ENCODE assay signal across 8 cellular contexts in the genomic region with DNA sequence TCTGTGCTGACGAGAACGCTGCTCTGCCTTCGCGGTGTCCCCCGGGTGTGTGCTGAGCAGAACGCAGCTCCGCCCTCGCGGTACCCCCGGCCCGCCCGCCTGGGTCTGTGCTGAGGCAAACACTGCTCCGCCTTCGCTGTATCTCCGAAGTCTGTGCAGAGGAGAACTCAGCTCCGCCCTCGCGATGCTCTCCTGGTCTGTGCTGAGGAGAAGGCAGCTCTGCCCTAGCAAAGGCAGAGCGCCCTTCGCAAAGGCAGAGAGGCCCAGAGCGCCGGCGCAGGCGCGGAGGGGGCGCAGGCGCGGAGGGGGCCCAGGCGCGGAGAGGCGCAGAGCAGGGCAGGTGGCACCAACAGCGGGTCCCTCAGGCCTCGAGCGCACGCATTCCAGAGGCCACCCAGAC.
DNase-seq lines count a peak whose midpoint lies in the region; ATAC-seq and TF ChIP-seq lines count a peak whose summit lies in the region.
"Not testable (repeated sequence)": the region's sequence is repeated elsewhere in the genome, so short reads cannot be mapped to it uniquely, and the experiment has no call there.

No MANE protein-coding gene starts in this region.

- H3K9me3 Mint-ChIP-seq in CD8-positive, alpha-beta T cell; activated naive CD4-positive, alpha-beta T cell treated with anti-CD3 and anti-CD28 coated beads, Interleukin-2, amount 50 U/mL, for 72 hours: not testable (repeated sequence)

- intact Hi-C loops in CD8-positive, alpha-beta T cell (cut with DNase I, micrococcal nuclease); left ventricle myocardium inferior (cut with micrococcal nuclease); spleen (cut with DNase I; ENCODE audit: low total_unique reads): not testable (repeated sequence)

- not testable (repeated sequence) for TF ChIP-seq CTCF in CD8-positive, alpha-beta T cell (IDR thresholded peaks at IDR 0.05); left ventricle myocardium inferior (IDR thresholded peaks at IDR 0.05; ENCODE audit: borderline replicate concordance); spleen (IDR thresholded peaks at IDR 0.05 in 8 of 11, conservative IDR thresholded peaks at IDR 0.05 in 3 of 11)

- H3K36me3 Mint-ChIP-seq in CD8-positive, alpha-beta T cell; activated naive CD4-positive, alpha-beta T cell treated with anti-CD3 and anti-CD28 coated beads, Interleukin-2, amount 50 U/mL, for 72 hours: not testable (repeated sequence)

- not testable (repeated sequence) for H3K27ac Mint-ChIP-seq in CD8-positive, alpha-beta T cell; activated naive CD4-positive, alpha-beta T cell treated with anti-CD3 and anti-CD28 coated beads, Interleukin-2, amount 50 U/mL, for 72 hours

- not testable (repeated sequence) for H3K4me3 ChIP-seq in CD8-positive, alpha-beta T cell (ENCODE audit: low read depth, low read length)
- H3K4me3 ChIP-seq in left ventricle myocardium inferior (peak overlapping the region; percentile 35), spleen (peak overlapping the region in 2 of 8 donors; percentile 3 to 9)

- peak in 1 of 7 experiments; percentile 37 for DNase-seq in CD8-positive, alpha-beta T cell
- DNase-seq in NAMALWA (ENCODE audit: low spot score), result peak; percentile 33
- DNase-seq in activated naive CD4-positive, alpha-beta T cell treated with anti-CD3 and anti-CD28 coated beads, Interleukin-2, amount 50 U/mL, for 72 hours (ENCODE audit: low spot score in 2 of 2); left ventricle myocardium inferior: not testable (repeated sequence)
- DNase-seq in spleen, result peak; percentile 72

- H3K27me3 ChIP-seq in CD8-positive, alpha-beta T cell (ENCODE audit: insufficient read depth, low read length); left ventricle myocardium inferior (ENCODE audit: low read depth); spleen (replicated peaks in 1 of 7): not testable (repeated sequence)

- POLR2A ChIA-PET in CD8-positive, alpha-beta T cell (lab: Charles Lee), result not testable (repeated sequence)

- H3K27me3 Mint-ChIP-seq in CD8-positive, alpha-beta T cell (ENCODE audit: low read depth), result not testable (repeated sequence)

- H3K27ac ChIP-seq in CD8-positive, alpha-beta T cell (ENCODE audit: low read depth, low read length); left ventricle myocardium inferior (replicated peaks): not testable (repeated sequence)
- H3K27ac ChIP-seq in spleen, result peak overlapping the region in 3 of 8 donors; percentile 15 to 61 (median 50)

- not testable (repeated sequence) for H3K4me1 ChIP-seq in CD8-positive, alpha-beta T cell (ENCODE audit: insufficient read depth, low read length); left ventricle myocardium inferior; spleen

- not testable (repeated sequence) for H3K4me3 Mint-ChIP-seq in CD8-positive, alpha-beta T cell

- peak; percentile 100 for ATAC-seq in CD8-positive, alpha-beta T cell
- peak; percentile 97 for ATAC-seq in GM19043 (IDR thresholded peaks at IDR 0.05; ENCODE audit: low read depth, unreplicated experiment)
- peak; percentile 99 for ATAC-seq in GM21786 (IDR thresholded peaks at IDR 0.05; ENCODE audit: unreplicated experiment)
- ATAC-seq in HG03135 (IDR thresholded peaks at IDR 0.05; ENCODE audit: unreplicated experiment), result peak; percentile 99
- peak; percentile 77 to 100 for ATAC-seq in activated naive CD4-positive, alpha-beta T cell treated with anti-CD3 and anti-CD28 coated beads, Interleukin-2, amount 50 U/mL, for 72 hours

- WGBS in spleen, 5 donors, result 36 to 65% (median 47%) methylated on average over 10 to 35 of the region's 35 CpGs

- not testable (repeated sequence) for H3K9me3 ChIP-seq in CD8-positive, alpha-beta T cell (ENCODE audit: low read length); left ventricle myocardium inferior (replicated peaks)
- H3K9me3 ChIP-seq in spleen, result peaks cover 0 to 22% (median 15%) of the 10 kb centered on the region in 8 donors

- not testable (repeated sequence) for H3K4me1 Mint-ChIP-seq in CD8-positive, alpha-beta T cell (ENCODE audit: low read depth)

- not testable (repeated sequence) for H3K36me3 ChIP-seq in CD8-positive, alpha-beta T cell (ENCODE audit: insufficient read depth, low read length); left ventricle myocardium inferior; spleen

- CTCF ChIA-PET in CD8-positive, alpha-beta T cell (lab: Charles Lee), result not testable (repeated sequence)

- not testable (repeated sequence) for TF ChIP-seq POLR2A in spleen (IDR thresholded peaks at IDR 0.05)
